ENCODE assay signal across 8 cellular contexts in the genomic region with DNA sequence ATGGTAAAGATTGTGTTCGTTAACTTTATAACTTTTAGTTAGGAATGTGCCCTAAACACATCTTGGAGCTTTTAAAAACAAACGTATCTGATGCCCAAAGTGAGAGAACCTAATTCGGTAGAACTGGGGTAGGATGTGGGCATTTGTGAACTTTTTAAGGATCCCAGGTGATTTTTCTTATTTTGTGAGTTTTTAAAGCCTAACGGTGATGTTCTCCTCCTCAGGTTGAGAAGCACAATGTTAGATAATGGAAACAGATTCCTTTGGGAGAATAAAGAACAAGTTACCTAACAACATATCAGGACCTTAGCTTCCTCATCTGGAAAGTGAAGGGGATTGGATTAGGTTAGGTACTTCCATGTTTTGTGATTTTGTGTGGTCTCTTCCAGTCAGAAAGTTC. TPM values are rescaled to one million over a fixed set of nuclear protein-coding genes. Genes with fewer than 3 reads are reported as not detected.
DNase-seq lines count a peak whose midpoint lies in the region; ATAC-seq and TF ChIP-seq lines count a peak whose summit lies in the region.

No MANE protein-coding gene starts in this region.

- DNase-seq in heart right ventricle: no peak
- no peak for DNase-seq in cardiac septum (ENCODE audit: low spot score)
- no peak for DNase-seq in colonic mucosa
- no peak for DNase-seq in uterus
- DNase-seq in sciatic nerve (ENCODE audit: low spot score): no peak

- no peak for ATAC-seq in heart right ventricle
- no peak for ATAC-seq in HG02798 (IDR thresholded peaks at IDR 0.05; ENCODE audit: poor library complexity, unreplicated experiment)
- no peak for ATAC-seq in GM19324 (IDR thresholded peaks at IDR 0.05; ENCODE audit: low FRiP score, unreplicated experiment)
- ATAC-seq in sciatic nerve: no peak

- H3K27ac ChIP-seq in heart right ventricle (peak overlapping the region in 8 of 10 donors; percentile 73 to 94 (median 87)), colonic mucosa (peak overlapping the region; percentile 50), uterus (peak overlapping the region; percentile 86 to 87)

- peak overlapping the region; percentile 88 to 96 for H3K9ac ChIP-seq in colonic mucosa (ENCODE audit: low read depth in 2 of 2, low read length in 2 of 2)

- H3K4me3 ChIP-seq in heart right ventricle: peak overlapping the region; percentile 62 to 100 (median 86)
- peak overlapping the region; percentile 79 for H3K4me3 ChIP-seq in colonic mucosa
- H3K4me3 ChIP-seq in mononuclear cell (ENCODE audit: low read length): peak overlapping the region; percentile 90
- H3K4me3 ChIP-seq in uterus: peak overlapping the region; percentile 77 to 93

- WGBS in heart right ventricle, 2 donors: 7 to 10% methylated on average over 4 of the region's 4 CpGs

- TF ChIP-seq CTCF in heart right ventricle (IDR thresholded peaks at IDR 0.05) (no peak), colonic mucosa (IDR thresholded peaks at IDR 0.05) (no peak), uterus (IDR thresholded peaks at IDR 0.05) (no peak)

- H3K36me3 ChIP-seq in heart right ventricle (peaks cover 0 to 65% (median 37%) of the 10 kb centered on the region in 9 donors), colonic mucosa (peaks cover 17% of the 10 kb centered on the region), uterus (no peaks in the 10 kb centered on the region)

- no peak for TF ChIP-seq POLR2A in uterus (IDR thresholded peaks at IDR 0.05)

- H3K9me3 ChIP-seq in heart right ventricle (no peaks in the 10 kb centered on the region), colonic mucosa (no peaks in the 10 kb centered on the region), mononuclear cell (ENCODE audit: low read depth, low read length) (no peaks in the 10 kb centered on the region), uterus (no peaks in the 10 kb centered on the region)

- H3K27me3 ChIP-seq in heart right ventricle (no peaks in the 10 kb centered on the region), colonic mucosa (no peaks in the 10 kb centered on the region), mononuclear cell (ENCODE audit: insufficient read depth, low read length) (no peaks in the 10 kb centered on the region), uterus (no peaks in the 10 kb centered on the region)

- intact Hi-C loops in heart right ventricle (cut with DNase I): no loop called here
- intact Hi-C loops in cardiac septum (cut with DNase I): no loop called here
- intact Hi-C loops in colonic mucosa (cut with DNase I): no loop called here
- intact Hi-C loops in uterus (cut with DNase I; ENCODE audit: low total_unique reads): no loop called here
- intact Hi-C loops in sciatic nerve (cut with DNase I): no loop called here

- peaks cover 12 to 36% (median 24%) of the 10 kb centered on the region in 9 donors for H3K4me1 ChIP-seq in heart right ventricle
- no peaks in the 10 kb centered on the region for H3K4me1 ChIP-seq in colonic mucosa
- H3K4me1 ChIP-seq in mononuclear cell (ENCODE audit: insufficient read depth, low read length): peaks cover 33% of the 10 kb centered on the region
- H3K4me1 ChIP-seq in uterus: peaks cover 5 to 11% of the 10 kb centered on the region in 2 donors

RNA-seq across cellular contexts. Expression of gene SAP30BP, which starts 0.7 kb away (rescaled TPM):
- total RNA-seq in heart right ventricle (10 to 100 TPM; 41.7 to 64.4 (median 55.8) TPM), cardiac septum (47.2 TPM), colonic mucosa (10 to 100 TPM; 68.0 to 68.1 TPM), mononuclear cell (105 TPM), uterus (10 to 100 TPM; 14.1 to 87.7 (median 64.7) TPM), sciatic nerve (107 TPM)
- polyA plus RNA-seq in heart right ventricle: 100 to 1,000 TPM in 1 of 2 donors, 10 to 100 TPM in 1; 78.4 to 115 TPM

RNA-seq across cellular contexts. Expression of gene RECQL5, which starts 0.9 kb away (rescaled TPM):
- total RNA-seq in heart right ventricle: 10 to 100 TPM in 8 of 10 donors, 1 to 10 TPM in 2; 9.2 to 14.4 (median 10.7) TPM
- 10 to 100 TPM in 1 of 2 donors, 1 to 10 TPM in 1; 6.3 to 32.1 TPM for polyA plus RNA-seq in heart right ventricle
- 11.3 TPM for total RNA-seq in cardiac septum
- 10 to 100 TPM; 18.7 to 43.1 TPM for total RNA-seq in colonic mucosa
- total RNA-seq in mononuclear cell: 7.8 TPM
- 10 to 100 TPM in 2 of 4 donors, 1 to 10 TPM in 1, under 1 TPM in 1; 0.59 to 22.7 (median 11.9) TPM for total RNA-seq in uterus
- total RNA-seq in sciatic nerve: 35.2 TPM

RNA-seq across cellular contexts. Expression of gene SMIM5, which starts 34.6 kb away (rescaled TPM):
- total RNA-seq in heart right ventricle: 10 to 100 TPM in 2 of 10 donors, 1 to 10 TPM in 8; 1.9 to 14.2 (median 6.5) TPM
- 10 to 100 TPM in 1 of 2 donors, 1 to 10 TPM in 1; 3.1 to 19.2 TPM for polyA plus RNA-seq in heart right ventricle
- 1.7 TPM for total RNA-seq in cardiac septum
- total RNA-seq in colonic mucosa: 10 to 100 TPM in 1 of 2 donors, 1 to 10 TPM in 1; 5.1 to 39.9 TPM
- 3.6 TPM for total RNA-seq in mononuclear cell
- total RNA-seq in uterus: 1 to 10 TPM in 1 of 4 donors, under 1 TPM in 1, not detected in 2; 0.85 to 2.2 TPM
- 12.5 TPM for total RNA-seq in sciatic nerve

RNA-seq across cellular contexts. Expression of gene ITGB4, which starts 53.4 kb away (rescaled TPM):
- total RNA-seq in heart right ventricle (10 to 100 TPM in 2 of 10 donors, 1 to 10 TPM in 8; 4.7 to 11.3 (median 9.0) TPM), cardiac septum (5.7 TPM), colonic mucosa (100 to 1,000 TPM; 267 to 272 TPM), mononuclear cell (0.10 TPM), uterus (100 to 1,000 TPM in 1 of 4 donors, 10 to 100 TPM in 3; 38.0 to 100 (median 62.3) TPM), sciatic nerve (469 TPM)
- polyA plus RNA-seq in heart right ventricle: 10 to 100 TPM in 1 of 2 donors, 1 to 10 TPM in 1; 4.6 to 17.0 TPM
